1 cellular context compared by ENCODE assay signal in the genomic region with DNA sequence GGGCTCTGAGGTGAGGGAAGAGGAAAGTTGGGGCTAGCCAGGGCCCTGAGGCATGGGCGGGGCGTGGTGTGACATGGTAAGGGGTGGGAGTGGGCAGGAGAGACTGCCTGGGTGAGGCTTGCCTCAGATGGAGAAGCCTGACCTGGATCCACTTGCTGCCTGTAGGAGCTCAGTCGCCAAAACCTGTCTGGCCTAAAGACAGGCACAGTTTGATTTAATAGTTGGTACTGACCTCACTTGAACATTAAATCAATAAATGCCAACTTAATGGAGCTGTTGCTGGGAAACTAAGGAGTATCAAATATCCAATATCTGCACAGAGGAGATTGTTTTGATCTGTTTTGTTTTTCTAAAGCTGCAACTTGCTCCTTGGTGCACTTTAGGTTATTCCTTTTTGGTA.
TF ChIP-seq lines count a peak whose summit lies in the region.

No MANE protein-coding gene starts in this region.

TF ChIP-seq in HEK293, 187 proteins besides CTCF, POLR2A, EP300 and RAD21 (continued from another document):
- TF ChIP-seq, protein P1, sequence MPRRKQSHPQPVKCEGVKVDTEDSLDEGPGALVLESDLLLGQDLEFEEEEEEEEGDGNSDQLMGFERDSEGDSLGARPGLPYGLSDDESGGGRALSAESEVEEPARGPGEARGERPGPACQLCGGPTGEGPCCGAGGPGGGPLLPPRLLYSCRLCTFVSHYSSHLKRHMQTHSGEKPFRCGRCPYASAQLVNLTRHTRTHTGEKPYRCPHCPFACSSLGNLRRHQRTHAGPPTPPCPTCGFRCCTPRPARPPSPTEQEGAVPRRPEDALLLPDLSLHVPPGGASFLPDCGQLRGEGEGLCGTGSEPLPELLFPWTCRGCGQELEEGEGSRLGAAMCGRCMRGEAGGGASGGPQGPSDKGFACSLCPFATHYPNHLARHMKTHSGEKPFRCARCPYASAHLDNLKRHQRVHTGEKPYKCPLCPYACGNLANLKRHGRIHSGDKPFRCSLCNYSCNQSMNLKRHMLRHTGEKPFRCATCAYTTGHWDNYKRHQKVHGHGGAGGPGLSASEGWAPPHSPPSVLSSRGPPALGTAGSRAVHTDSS (tag by site-specific recombination; IDR thresholded peaks at IDR 0.05): no peak
- TF ChIP-seq, protein P2, sequence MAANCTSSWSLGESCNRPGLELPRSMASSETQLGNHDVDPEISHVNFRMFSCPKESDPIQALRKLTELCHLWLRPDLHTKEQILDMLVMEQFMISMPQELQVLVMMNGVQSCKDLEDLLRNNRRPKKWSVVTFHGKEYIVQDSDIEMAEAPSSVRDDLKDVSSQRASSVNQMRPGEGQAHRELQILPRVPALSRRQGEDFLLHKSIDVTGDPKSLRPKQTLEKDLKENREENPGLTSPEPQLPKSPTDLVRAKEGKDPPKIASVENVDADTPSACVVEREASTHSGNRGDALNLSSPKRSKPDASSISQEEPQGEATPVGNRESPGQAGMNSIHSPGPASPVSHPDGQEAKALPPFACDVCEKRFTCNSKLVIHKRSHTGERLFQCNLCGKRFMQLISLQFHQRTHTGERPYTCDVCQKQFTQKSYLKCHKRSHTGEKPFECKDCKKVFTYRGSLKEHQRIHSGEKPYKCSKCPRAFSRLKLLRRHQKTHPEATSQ (tag by site-specific recombination; IDR thresholded peaks at IDR 0.05): no peak
- TF ChIP-seq, protein P3, sequence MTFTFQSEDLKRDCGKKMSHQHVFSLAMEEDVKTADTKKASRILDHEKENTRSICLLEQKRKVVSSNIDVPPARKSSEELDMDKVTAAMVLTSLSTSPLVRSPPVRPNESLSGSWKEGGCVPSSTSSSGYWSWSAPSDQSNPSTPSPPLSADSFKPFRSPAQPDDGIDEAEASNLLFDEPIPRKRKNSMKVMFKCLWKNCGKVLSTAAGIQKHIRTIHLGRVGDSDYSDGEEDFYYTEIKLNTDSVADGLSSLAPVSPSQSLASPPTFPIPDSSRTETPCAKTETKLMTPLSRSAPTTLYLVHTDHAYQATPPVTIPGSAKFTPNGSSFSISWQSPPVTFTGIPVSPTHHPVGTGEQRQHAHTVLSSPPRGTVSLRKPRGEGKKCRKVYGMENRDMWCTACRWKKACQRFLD (tag by site-specific recombination; IDR thresholded peaks at IDR 0.05): no peak
- TF ChIP-seq ZNF114 (tag by site-specific recombination; IDR thresholded peaks at IDR 0.05) (no peak), ZNF660 (tag by site-specific recombination; IDR thresholded peaks at IDR 0.05) (no peak), ZNF324 (tag by site-specific recombination; IDR thresholded peaks at IDR 0.05) (no peak), ZSCAN16 (tag by site-specific recombination; IDR thresholded peaks at IDR 0.05) (no peak), ZBTB20 (tag by site-specific recombination; IDR thresholded peaks at IDR 0.05) (no peak), ZFP69B (tag by site-specific recombination; IDR thresholded peaks at IDR 0.05) (no peak), ZNF837 (tag by site-specific recombination; IDR thresholded peaks at IDR 0.05) (no peak), ZBTB48 (tag by site-specific recombination; IDR thresholded peaks at IDR 0.05) (no peak), FEZF1 (tag by site-specific recombination; IDR thresholded peaks at IDR 0.05) (peak; percentile 57), ZSCAN30 (tag by site-specific recombination; IDR thresholded peaks at IDR 0.05) (no peak), SETDB1 (IDR thresholded peaks at IDR 0.05; ENCODE audit: insufficient read length, low read length) (no peak), ZNF140 (tag by site-specific recombination; IDR thresholded peaks at IDR 0.05) (no peak), ZNF473 (tag by site-specific recombination; IDR thresholded peaks at IDR 0.05) (no peak), SP2 (tag by site-specific recombination; IDR thresholded peaks at IDR 0.05) (no peak), ZNF169 (tag by site-specific recombination; IDR thresholded peaks at IDR 0.05) (no peak), ZBTB1 (tag by site-specific recombination; IDR thresholded peaks at IDR 0.05) (no peak), ZNF791 (tag by site-specific recombination; IDR thresholded peaks at IDR 0.05) (no peak)
- TF ChIP-seq, protein P4, sequence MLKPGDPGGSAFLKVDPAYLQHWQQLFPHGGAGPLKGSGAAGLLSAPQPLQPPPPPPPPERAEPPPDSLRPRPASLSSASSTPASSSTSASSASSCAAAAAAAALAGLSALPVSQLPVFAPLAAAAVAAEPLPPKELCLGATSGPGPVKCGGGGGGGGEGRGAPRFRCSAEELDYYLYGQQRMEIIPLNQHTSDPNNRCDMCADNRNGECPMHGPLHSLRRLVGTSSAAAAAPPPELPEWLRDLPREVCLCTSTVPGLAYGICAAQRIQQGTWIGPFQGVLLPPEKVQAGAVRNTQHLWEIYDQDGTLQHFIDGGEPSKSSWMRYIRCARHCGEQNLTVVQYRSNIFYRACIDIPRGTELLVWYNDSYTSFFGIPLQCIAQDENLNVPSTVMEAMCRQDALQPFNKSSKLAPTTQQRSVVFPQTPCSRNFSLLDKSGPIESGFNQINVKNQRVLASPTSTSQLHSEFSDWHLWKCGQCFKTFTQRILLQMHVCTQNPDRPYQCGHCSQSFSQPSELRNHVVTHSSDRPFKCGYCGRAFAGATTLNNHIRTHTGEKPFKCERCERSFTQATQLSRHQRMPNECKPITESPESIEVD (tag by site-specific recombination; IDR thresholded peaks at IDR 0.05): peak; percentile 23; the same call in 1 of the 2 replicates
- TF ChIP-seq, protein P5, sequence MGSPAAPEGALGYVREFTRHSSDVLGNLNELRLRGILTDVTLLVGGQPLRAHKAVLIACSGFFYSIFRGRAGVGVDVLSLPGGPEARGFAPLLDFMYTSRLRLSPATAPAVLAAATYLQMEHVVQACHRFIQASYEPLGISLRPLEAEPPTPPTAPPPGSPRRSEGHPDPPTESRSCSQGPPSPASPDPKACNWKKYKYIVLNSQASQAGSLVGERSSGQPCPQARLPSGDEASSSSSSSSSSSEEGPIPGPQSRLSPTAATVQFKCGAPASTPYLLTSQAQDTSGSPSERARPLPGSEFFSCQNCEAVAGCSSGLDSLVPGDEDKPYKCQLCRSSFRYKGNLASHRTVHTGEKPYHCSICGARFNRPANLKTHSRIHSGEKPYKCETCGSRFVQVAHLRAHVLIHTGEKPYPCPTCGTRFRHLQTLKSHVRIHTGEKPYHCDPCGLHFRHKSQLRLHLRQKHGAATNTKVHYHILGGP (tag by site-specific recombination; IDR thresholded peaks at IDR 0.05): no peak
- TF ChIP-seq, protein P6, sequence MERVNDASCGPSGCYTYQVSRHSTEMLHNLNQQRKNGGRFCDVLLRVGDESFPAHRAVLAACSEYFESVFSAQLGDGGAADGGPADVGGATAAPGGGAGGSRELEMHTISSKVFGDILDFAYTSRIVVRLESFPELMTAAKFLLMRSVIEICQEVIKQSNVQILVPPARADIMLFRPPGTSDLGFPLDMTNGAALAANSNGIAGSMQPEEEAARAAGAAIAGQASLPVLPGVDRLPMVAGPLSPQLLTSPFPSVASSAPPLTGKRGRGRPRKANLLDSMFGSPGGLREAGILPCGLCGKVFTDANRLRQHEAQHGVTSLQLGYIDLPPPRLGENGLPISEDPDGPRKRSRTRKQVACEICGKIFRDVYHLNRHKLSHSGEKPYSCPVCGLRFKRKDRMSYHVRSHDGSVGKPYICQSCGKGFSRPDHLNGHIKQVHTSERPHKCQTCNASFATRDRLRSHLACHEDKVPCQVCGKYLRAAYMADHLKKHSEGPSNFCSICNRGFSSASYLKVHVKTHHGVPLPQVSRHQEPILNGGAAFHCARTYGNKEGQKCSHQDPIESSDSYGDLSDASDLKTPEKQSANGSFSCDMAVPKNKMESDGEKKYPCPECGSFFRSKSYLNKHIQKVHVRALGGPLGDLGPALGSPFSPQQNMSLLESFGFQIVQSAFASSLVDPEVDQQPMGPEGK (tag by site-specific recombination; IDR thresholded peaks at IDR 0.05): no peak
- TF ChIP-seq, protein P7, sequence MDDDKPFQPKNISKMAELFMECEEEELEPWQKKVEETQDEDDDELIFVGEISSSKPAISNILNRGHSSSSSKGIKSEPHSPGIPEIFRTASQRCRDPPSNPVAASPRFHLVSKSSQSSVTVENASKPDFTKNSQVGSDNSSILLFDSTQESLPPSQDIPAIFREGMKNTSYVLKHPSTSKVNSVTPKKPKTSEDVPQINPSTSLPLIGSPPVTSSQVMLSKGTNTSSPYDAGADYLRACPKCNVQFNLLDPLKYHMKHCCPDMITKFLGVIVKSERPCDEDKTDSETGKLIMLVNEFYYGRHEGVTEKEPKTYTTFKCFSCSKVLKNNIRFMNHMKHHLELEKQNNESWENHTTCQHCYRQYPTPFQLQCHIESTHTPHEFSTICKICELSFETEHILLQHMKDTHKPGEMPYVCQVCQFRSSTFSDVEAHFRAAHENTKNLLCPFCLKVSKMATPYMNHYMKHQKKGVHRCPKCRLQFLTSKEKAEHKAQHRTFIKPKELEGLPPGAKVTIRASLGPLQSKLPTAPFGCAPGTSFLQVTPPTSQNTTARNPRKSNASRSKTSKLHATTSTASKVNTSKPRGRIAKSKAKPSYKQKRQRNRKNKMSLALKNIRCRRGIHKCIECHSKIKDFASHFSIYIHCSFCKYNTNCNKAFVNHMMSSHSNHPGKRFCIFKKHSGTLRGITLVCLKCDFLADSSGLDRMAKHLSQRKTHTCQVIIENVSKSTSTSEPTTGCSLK (tag by site-specific recombination; IDR thresholded peaks at IDR 0.05): no peak
